In genomic region chr16:1043831-1044514, GRCh38 we compare ENCODE assay signal across 1 cellular context.
TF ChIP-seq lines count a peak whose summit lies in the region.

No MANE protein-coding gene starts in this region.

TF ChIP-seq in A549, 52 proteins besides CTCF, POLR2A, EP300 and RAD21 (continued from another document):
- TF ChIP-seq HOXB13 (CRISPR knock-in tag; IDR thresholded peaks at IDR 0.05; ENCODE audit: low read depth) (no peak), ZNF302 (CRISPR knock-in tag; IDR thresholded peaks at IDR 0.05) (no peak), REST (IDR thresholded peaks at IDR 0.05) (no peak), CEBPB (IDR thresholded peaks at IDR 0.05) (no peak), ZFP36 (IDR thresholded peaks at IDR 0.05; ENCODE audit: borderline replicate concordance, partially characterized antibody) (no peak)
- TF ChIP-seq, protein P1, sequence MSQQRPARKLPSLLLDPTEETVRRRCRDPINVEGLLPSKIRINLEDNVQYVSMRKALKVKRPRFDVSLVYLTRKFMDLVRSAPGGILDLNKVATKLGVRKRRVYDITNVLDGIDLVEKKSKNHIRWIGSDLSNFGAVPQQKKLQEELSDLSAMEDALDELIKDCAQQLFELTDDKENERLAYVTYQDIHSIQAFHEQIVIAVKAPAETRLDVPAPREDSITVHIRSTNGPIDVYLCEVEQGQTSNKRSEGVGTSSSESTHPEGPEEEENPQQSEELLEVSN (IDR thresholded peaks at IDR 0.05; ENCODE audit: borderline replicate concordance, low read depth), result no peak
